Comparison of ENCODE assay signal across 1 cellular context in the genomic region with DNA sequence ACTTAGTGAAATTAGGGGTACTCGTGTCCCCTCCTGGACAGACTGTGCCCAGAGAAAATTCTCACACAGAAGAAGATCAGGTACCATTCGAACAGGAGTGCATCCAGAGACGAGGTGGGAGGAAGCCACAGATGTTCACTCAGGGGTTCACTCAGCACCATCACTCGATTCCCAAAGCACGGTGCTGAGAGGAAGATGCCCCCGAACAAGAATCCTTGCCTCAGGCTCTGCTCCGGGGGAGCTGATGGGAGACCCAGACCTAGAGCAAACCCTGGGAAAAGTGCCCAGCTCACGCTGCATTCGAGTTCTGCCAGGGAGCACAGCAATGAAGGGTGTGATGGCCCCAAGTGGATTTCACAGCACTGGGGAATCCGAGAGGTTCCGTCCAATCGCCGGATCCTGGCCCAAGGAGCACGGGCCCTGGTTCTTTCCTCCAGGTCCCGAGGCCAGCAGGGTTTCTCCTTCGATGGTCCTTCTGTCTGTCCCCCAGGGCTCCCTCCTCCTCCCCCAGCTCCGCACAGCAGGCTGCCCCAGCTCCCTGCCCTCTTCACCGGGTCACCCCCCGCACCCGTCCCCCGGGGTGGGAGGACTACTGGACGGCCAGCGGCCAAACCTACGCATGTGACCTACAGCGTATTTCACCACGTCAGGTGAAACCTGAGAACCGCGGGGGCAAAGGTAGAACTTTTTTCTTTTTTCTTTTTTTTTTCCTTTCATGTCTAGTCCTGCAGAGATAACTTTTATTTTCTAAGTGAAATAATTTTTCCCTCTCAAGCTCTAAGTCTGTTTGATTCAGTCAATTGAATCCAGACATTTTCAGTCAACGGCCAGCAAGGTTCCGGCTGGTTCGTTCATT.
TF ChIP-seq lines count a peak whose summit lies in the region.

No MANE protein-coding gene starts in this region.

TF ChIP-seq in HepG2, 621 proteins besides CTCF, POLR2A, EP300 and RAD21 (continued from another document and continues in another):
- TF ChIP-seq NR3C1 (CRISPR knock-in tag; IDR thresholded peaks at IDR 0.05): no peak
- TF ChIP-seq ZNF782 (CRISPR knock-in tag; IDR thresholded peaks at IDR 0.05; ENCODE audit: borderline replicate concordance): no peak
- no peak for TF ChIP-seq TBX3 (IDR thresholded peaks at IDR 0.05; ENCODE audit: borderline replicate concordance)
- no peak for TF ChIP-seq NR2F6 (IDR thresholded peaks at IDR 0.05)
- peak; percentile 54; the same call in 1 of the 2 replicates for TF ChIP-seq NR2F6 (CRISPR knock-in tag; IDR thresholded peaks at IDR 0.05)
- no peak for TF ChIP-seq GLMP (CRISPR knock-in tag; IDR thresholded peaks at IDR 0.05; ENCODE audit: borderline replicate concordance)
- TF ChIP-seq, protein P1, sequence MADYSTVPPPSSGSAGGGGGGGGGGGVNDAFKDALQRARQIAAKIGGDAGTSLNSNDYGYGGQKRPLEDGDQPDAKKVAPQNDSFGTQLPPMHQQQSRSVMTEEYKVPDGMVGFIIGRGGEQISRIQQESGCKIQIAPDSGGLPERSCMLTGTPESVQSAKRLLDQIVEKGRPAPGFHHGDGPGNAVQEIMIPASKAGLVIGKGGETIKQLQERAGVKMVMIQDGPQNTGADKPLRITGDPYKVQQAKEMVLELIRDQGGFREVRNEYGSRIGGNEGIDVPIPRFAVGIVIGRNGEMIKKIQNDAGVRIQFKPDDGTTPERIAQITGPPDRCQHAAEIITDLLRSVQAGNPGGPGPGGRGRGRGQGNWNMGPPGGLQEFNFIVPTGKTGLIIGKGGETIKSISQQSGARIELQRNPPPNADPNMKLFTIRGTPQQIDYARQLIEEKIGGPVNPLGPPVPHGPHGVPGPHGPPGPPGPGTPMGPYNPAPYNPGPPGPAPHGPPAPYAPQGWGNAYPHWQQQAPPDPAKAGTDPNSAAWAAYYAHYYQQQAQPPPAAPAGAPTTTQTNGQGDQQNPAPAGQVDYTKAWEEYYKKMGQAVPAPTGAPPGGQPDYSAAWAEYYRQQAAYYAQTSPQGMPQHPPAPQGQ (CRISPR knock-in tag; IDR thresholded peaks at IDR 0.05; ENCODE audit: borderline replicate concordance): no peak
- no peak for TF ChIP-seq XBP1 (CRISPR knock-in tag; IDR thresholded peaks at IDR 0.05)
- TF ChIP-seq, protein P2, sequence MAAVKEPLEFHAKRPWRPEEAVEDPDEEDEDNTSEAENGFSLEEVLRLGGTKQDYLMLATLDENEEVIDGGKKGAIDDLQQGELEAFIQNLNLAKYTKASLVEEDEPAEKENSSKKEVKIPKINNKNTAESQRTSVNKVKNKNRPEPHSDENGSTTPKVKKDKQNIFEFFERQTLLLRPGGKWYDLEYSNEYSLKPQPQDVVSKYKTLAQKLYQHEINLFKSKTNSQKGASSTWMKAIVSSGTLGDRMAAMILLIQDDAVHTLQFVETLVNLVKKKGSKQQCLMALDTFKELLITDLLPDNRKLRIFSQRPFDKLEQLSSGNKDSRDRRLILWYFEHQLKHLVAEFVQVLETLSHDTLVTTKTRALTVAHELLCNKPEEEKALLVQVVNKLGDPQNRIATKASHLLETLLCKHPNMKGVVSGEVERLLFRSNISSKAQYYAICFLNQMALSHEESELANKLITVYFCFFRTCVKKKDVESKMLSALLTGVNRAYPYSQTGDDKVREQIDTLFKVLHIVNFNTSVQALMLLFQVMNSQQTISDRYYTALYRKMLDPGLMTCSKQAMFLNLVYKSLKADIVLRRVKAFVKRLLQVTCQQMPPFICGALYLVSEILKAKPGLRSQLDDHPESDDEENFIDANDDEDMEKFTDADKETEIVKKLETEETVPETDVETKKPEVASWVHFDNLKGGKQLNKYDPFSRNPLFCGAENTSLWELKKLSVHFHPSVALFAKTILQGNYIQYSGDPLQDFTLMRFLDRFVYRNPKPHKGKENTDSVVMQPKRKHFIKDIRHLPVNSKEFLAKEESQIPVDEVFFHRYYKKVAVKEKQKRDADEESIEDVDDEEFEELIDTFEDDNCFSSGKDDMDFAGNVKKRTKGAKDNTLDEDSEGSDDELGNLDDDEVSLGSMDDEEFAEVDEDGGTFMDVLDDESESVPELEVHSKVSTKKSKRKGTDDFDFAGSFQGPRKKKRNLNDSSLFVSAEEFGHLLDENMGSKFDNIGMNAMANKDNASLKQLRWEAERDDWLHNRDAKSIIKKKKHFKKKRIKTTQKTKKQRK (IDR thresholded peaks at IDR 0.05; ENCODE audit: low read length): no peak
- TF ChIP-seq SP5 (CRISPR knock-in tag; IDR thresholded peaks at IDR 0.05; ENCODE audit: borderline replicate concordance, low read depth): no peak
- TF ChIP-seq ZIK1 (CRISPR knock-in tag; IDR thresholded peaks at IDR 0.05; ENCODE audit: borderline replicate concordance, low read depth): no peak
- no peak for TF ChIP-seq ZNF180 (CRISPR knock-in tag; IDR thresholded peaks at IDR 0.05; ENCODE audit: borderline replicate concordance, low read depth)
- TF ChIP-seq GATAD2A (CRISPR knock-in tag; IDR thresholded peaks at IDR 0.05): peak; percentile 61
- TF ChIP-seq ATF4 (CRISPR knock-in tag; IDR thresholded peaks at IDR 0.05): no peak
- TF ChIP-seq, protein P3, sequence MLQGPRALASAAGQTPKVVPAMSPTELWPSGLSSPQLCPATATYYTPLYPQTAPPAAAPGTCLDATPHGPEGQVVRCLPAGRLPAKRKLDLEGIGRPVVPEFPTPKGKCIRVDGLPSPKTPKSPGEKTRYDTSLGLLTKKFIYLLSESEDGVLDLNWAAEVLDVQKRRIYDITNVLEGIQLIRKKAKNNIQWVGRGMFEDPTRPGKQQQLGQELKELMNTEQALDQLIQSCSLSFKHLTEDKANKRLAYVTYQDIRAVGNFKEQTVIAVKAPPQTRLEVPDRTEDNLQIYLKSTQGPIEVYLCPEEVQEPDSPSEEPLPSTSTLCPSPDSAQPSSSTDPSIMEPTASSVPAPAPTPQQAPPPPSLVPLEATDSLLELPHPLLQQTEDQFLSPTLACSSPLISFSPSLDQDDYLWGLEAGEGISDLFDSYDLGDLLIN (CRISPR knock-in tag; IDR thresholded peaks at IDR 0.05; ENCODE audit: borderline replicate concordance): no peak
- no peak for TF ChIP-seq ZNF3 (CRISPR knock-in tag; IDR thresholded peaks at IDR 0.05)
- no peak for TF ChIP-seq MLLT10 (CRISPR knock-in tag; IDR thresholded peaks at IDR 0.05)
- TF ChIP-seq ZBTB46 (CRISPR knock-in tag; IDR thresholded peaks at IDR 0.05; ENCODE audit: borderline replicate concordance): no peak
- no peak for TF ChIP-seq TAF15 (IDR thresholded peaks at IDR 0.05; ENCODE audit: low read depth, low read length, poor library complexity, severe bottlenecking)
- no peak for TF ChIP-seq TBP (CRISPR knock-in tag; IDR thresholded peaks at IDR 0.05)
- TF ChIP-seq ASH2L (IDR thresholded peaks at IDR 0.05; ENCODE audit: insufficient read length, low read depth, low read length): peak; percentile 59
- TF ChIP-seq CCDC6 (CRISPR knock-in tag; IDR thresholded peaks at IDR 0.05): no peak
- no peak for TF ChIP-seq KDM5A (IDR thresholded peaks at IDR 0.05; ENCODE audit: borderline replicate concordance, low read length)
- TF ChIP-seq ZFP90 (CRISPR knock-in tag; IDR thresholded peaks at IDR 0.05; ENCODE audit: borderline replicate concordance): no peak
- TF ChIP-seq ZNF674 (CRISPR knock-in tag; IDR thresholded peaks at IDR 0.05; ENCODE audit: low read depth): no peak
- no peak for TF ChIP-seq CERS6 (CRISPR knock-in tag; IDR thresholded peaks at IDR 0.05)
- TF ChIP-seq, protein P4, sequence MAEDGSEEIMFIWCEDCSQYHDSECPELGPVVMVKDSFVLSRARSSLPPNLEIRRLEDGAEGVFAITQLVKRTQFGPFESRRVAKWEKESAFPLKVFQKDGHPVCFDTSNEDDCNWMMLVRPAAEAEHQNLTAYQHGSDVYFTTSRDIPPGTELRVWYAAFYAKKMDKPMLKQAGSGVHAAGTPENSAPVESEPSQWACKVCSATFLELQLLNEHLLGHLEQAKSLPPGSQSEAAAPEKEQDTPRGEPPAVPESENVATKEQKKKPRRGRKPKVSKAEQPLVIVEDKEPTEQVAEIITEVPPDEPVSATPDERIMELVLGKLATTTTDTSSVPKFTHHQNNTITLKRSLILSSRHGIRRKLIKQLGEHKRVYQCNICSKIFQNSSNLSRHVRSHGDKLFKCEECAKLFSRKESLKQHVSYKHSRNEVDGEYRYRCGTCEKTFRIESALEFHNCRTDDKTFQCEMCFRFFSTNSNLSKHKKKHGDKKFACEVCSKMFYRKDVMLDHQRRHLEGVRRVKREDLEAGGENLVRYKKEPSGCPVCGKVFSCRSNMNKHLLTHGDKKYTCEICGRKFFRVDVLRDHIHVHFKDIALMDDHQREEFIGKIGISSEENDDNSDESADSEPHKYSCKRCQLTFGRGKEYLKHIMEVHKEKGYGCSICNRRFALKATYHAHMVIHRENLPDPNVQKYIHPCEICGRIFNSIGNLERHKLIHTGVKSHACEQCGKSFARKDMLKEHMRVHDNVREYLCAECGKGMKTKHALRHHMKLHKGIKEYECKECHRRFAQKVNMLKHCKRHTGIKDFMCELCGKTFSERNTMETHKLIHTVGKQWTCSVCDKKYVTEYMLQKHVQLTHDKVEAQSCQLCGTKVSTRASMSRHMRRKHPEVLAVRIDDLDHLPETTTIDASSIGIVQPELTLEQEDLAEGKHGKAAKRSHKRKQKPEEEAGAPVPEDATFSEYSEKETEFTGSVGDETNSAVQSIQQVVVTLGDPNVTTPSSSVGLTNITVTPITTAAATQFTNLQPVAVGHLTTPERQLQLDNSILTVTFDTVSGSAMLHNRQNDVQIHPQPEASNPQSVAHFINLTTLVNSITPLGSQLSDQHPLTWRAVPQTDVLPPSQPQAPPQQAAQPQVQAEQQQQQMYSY (CRISPR knock-in tag; IDR thresholded peaks at IDR 0.05): no peak
- TF ChIP-seq ZNF747 (CRISPR knock-in tag; IDR thresholded peaks at IDR 0.05; ENCODE audit: borderline replicate concordance): no peak
- no peak for TF ChIP-seq NFE2L1 (CRISPR knock-in tag; IDR thresholded peaks at IDR 0.05; ENCODE audit: borderline replicate concordance)
- TF ChIP-seq ZNF563 (CRISPR knock-in tag; IDR thresholded peaks at IDR 0.05): no peak
- TF ChIP-seq ZNF382 (CRISPR knock-in tag; IDR thresholded peaks at IDR 0.05; ENCODE audit: borderline replicate concordance): no peak
- no peak for TF ChIP-seq ZNF484 (CRISPR knock-in tag; IDR thresholded peaks at IDR 0.05; ENCODE audit: borderline replicate concordance, low read depth)
- TF ChIP-seq ZFYVE20 (CRISPR knock-in tag; IDR thresholded peaks at IDR 0.05; ENCODE audit: borderline replicate concordance, low read depth): no peak
- TF ChIP-seq ZNF777 (CRISPR knock-in tag; IDR thresholded peaks at IDR 0.05): peak; percentile 83
- TF ChIP-seq, protein P5, sequence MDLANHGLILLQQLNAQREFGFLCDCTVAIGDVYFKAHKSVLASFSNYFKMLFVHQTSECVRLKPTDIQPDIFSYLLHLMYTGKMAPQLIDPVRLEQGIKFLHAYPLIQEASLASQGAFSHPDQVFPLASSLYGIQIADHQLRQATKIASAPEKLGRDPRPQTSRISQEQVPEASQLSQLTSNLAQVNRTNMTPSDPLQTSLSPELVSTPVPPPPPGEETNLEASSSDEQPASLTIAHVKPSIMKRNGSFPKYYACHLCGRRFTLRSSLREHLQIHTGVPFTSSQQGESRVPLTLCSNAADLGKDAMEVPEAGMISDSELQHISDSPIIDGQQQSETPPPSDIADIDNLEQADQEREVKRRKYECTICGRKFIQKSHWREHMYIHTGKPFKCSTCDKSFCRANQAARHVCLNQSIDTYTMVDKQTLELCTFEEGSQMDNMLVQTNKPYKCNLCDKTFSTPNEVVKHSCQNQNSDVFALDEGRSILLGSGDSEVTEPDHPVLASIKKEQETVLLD (CRISPR knock-in tag; IDR thresholded peaks at IDR 0.05; ENCODE audit: low read depth): no peak
- peak; percentile 52; the same call in 1 of the 2 replicates for TF ChIP-seq ZNF878 (CRISPR knock-in tag; IDR thresholded peaks at IDR 0.05)
- TF ChIP-seq ZNF367 (CRISPR knock-in tag; IDR thresholded peaks at IDR 0.05; ENCODE audit: borderline replicate concordance): no peak
- TF ChIP-seq RBM22 (optimal IDR thresholded peaks at IDR 0.05; ENCODE audit: low read length): no peak
- TF ChIP-seq ZNF224 (CRISPR knock-in tag; IDR thresholded peaks at IDR 0.05): no peak
- TF ChIP-seq NCOA1 (CRISPR knock-in tag; IDR thresholded peaks at IDR 0.05): no peak
- TF ChIP-seq KDM1A (CRISPR knock-in tag; IDR thresholded peaks at IDR 0.05): no peak
- TF ChIP-seq XRCC5 (optimal IDR thresholded peaks at IDR 0.05; ENCODE audit: low read length): no peak
